In the genomic region with DNA sequence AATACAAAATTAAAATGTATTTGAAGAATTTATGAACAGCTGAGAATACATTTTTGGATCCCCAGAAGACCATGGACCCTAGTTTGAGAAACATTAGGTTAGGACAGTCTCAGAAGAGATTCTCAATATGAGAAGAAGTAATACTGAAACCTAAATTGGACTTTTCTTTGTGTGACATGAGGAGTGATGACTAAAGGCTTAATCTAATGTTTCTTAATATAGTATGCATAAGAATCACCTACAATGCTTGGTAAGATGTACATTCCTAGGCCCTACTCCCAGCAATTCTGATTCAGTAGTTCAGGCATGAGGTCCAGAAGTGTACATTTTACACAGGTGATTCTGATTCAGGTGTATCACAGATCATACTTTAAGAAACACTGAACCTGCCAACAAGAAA, we compare ENCODE assay signal across 17 cellular contexts. TPM values are rescaled to one million over a fixed set of nuclear protein-coding genes. Genes with fewer than 3 reads are reported as not detected.
DNase-seq lines count a peak whose midpoint lies in the region; ATAC-seq and TF ChIP-seq lines count a peak whose summit lies in the region.
"Had no signal": no experiment of that assay in that cellular context is flagged by ENCODE, and none has a peak within 500 bp of the region (broad histone marks: within the 10 kb centered on the region; RNA-seq: fewer than 3 reads in every experiment).

No MANE protein-coding gene starts in this region.

- H3K4me3 Mint-ChIP-seq in MCF 10A (ENCODE audit: unreplicated experiment), result no peak overlapping the region
- H3K4me3 Mint-ChIP-seq in activated naive CD8-positive, alpha-beta T cell, result peak overlapping the region; percentile 85
- peak overlapping the region; percentile 47 to 54 for H3K4me3 Mint-ChIP-seq in stimulated activated naive B cell treated with anti-CD40 and anti-IgM and Interleukin-4, amounts not matched to agents 10 μg/mL and 1 μg/mL and 100 μg/mL, for 72 hours
- H3K4me3 Mint-ChIP-seq: neural crest cell had no signal

- H3K4me2 ChIP-seq in mammary epithelial cell (ENCODE audit: insufficient read depth, low read depth, low read length), result no peak overlapping the region

- no peaks in the 10 kb centered on the region for H3K79me2 ChIP-seq in mammary epithelial cell (ENCODE audit: insufficient read depth, low read length)

- no peaks in the 10 kb centered on the region for H3K27me3 ChIP-seq in mammary epithelial cell (ENCODE audit: insufficient read depth, low read length)

- H3K4me1 Mint-ChIP-seq in MCF 10A (ENCODE audit: insufficient read depth, unreplicated experiment), result peaks cover 13% of the 10 kb centered on the region
- peaks cover 54% of the 10 kb centered on the region for H3K4me1 Mint-ChIP-seq in activated naive CD8-positive, alpha-beta T cell (ENCODE audit: low read depth)
- H3K4me1 Mint-ChIP-seq in stimulated activated naive B cell treated with anti-CD40 and anti-IgM and Interleukin-4, amounts not matched to agents 10 μg/mL and 1 μg/mL and 100 μg/mL, for 72 hours, result peaks cover 30 to 40% of the 10 kb centered on the region in 2 donors
- H3K4me1 Mint-ChIP-seq: neural crest cell had no signal

- CTCF ChIA-PET in mammary epithelial cell (lab: Charles Lee; ENCODE audit: low non-redundant PET), result no interaction called here
- CTCF ChIA-PET in MCF 10A (lab: Yijun Ruan, JAX), result no interaction called here

- ATAC-seq in HG02885 (IDR thresholded peaks at IDR 0.05; ENCODE audit: poor library complexity, unreplicated experiment), result peak; percentile 30
- peak in 1 of 2 donors; percentile 5 for ATAC-seq in stimulated activated naive B cell treated with anti-CD40 and anti-IgM and Interleukin-4, amounts not matched to agents 10 μg/mL and 1 μg/mL and 100 μg/mL, for 72 hours (replicated peaks)

- POLR2A ChIA-PET in MCF 10A (lab: Yijun Ruan, JAX), result interaction anchor here (1.2 kb wide), 1 partner anchor 32 kb away, joined by 5 read pairs; a partner anchor contains a TSS

- peak overlapping the region; percentile 12 for H2AFZ ChIP-seq in mammary epithelial cell (ENCODE audit: low read depth, low read length)

- TF ChIP-seq CTCF in mammary epithelial cell (conservative IDR thresholded peaks at IDR 0.05 in 1 of 2, IDR thresholded peaks at IDR 0.05 in 1 of 2; ENCODE audit: extremely low read depth in 1 of 2, insufficient read depth in 1 of 2, low read depth in 1 of 2, low read length in 2 of 2) (no peak), MCF 10A (IDR thresholded peaks at IDR 0.05; ENCODE audit: unreplicated experiment) (no peak)

- no peak overlapping the region for H3K27ac ChIP-seq in mammary epithelial cell (ENCODE audit: insufficient read depth, low read depth, low read length)

- peaks cover 17% of the 10 kb centered on the region for H3K27me3 Mint-ChIP-seq in MCF 10A (ENCODE audit: insufficient read depth, unreplicated experiment)
- H3K27me3 Mint-ChIP-seq in activated naive CD8-positive, alpha-beta T cell, result no peaks in the 10 kb centered on the region
- H3K27me3 Mint-ChIP-seq in stimulated activated naive B cell treated with anti-CD40 and anti-IgM and Interleukin-4, amounts not matched to agents 10 μg/mL and 1 μg/mL and 100 μg/mL, for 72 hours, result no peaks in the 10 kb centered on the region

- in situ Hi-C loops in mammary epithelial cell (cut with MboI; ENCODE audit: low sequenced_read_pairs in 2 of 2), result no loop called here

- no TSS peak for BruUV-seq in mammary epithelial cell (replicated peaks; lab: Mats Ljungman, UMichigan)
- BruUV-seq in MCF 10A (replicated peaks; lab: Mats Ljungman, UMichigan), result no TSS peak

- H3K9ac ChIP-seq in mammary epithelial cell (ENCODE audit: insufficient read depth, low read length), result no peak overlapping the region

- peaks cover 40% of the 10 kb centered on the region for H3K4me1 ChIP-seq in mammary epithelial cell (ENCODE audit: insufficient read depth, low read length)
- H3K4me1 ChIP-seq: HAP-1 had no signal

- no peaks in the 10 kb centered on the region for H3K36me3 ChIP-seq in mammary epithelial cell (ENCODE audit: insufficient read depth, low read length)
- H3K36me3 ChIP-seq: HAP-1 had no signal

- dilution Hi-C loops in mammary epithelial cell (cut with HindIII; ENCODE audit: low sequenced_read_pairs), result no loop called here

- no peaks in the 10 kb centered on the region for H3K9me3 Mint-ChIP-seq in MCF 10A (ENCODE audit: unreplicated experiment)
- H3K9me3 Mint-ChIP-seq in activated naive CD8-positive, alpha-beta T cell (ENCODE audit: low read depth), result no peaks in the 10 kb centered on the region
- no peaks in the 10 kb centered on the region for H3K9me3 Mint-ChIP-seq in stimulated activated naive B cell treated with anti-CD40 and anti-IgM and Interleukin-4, amounts not matched to agents 10 μg/mL and 1 μg/mL and 100 μg/mL, for 72 hours
- H3K9me3 Mint-ChIP-seq: neural crest cell had no signal

- H3K4me3 ChIP-seq in mammary epithelial cell (replicated peaks in 1 of 3; ENCODE audit: insufficient read depth in 1 of 3, low read depth in 2 of 3, low read length in 3 of 3), result no peak overlapping the region
- H3K4me3 ChIP-seq: HAP-1 had no signal

- H3K27ac Mint-ChIP-seq in MCF 10A (ENCODE audit: low read depth, unreplicated experiment), result no peak overlapping the region
- H3K27ac Mint-ChIP-seq in activated naive CD8-positive, alpha-beta T cell, result peak overlapping the region; percentile 98
- peak overlapping the region; percentile 92 for H3K27ac Mint-ChIP-seq in stimulated activated naive B cell treated with anti-CD40 and anti-IgM and Interleukin-4, amounts not matched to agents 10 μg/mL and 1 μg/mL and 100 μg/mL, for 72 hours

- H3K9me3 ChIP-seq in mammary epithelial cell (replicated peaks; ENCODE audit: insufficient read depth, low read length), result no peaks in the 10 kb centered on the region
- H3K9me3 ChIP-seq: HAP-1 had no signal

- DNase-seq in mammary epithelial cell (peak; percentile 50), MCF 10A (ENCODE audit: unreplicated experiment) (no peak), iPS-NIHi7 (ENCODE audit: extremely low spot score) (no peak), cerebellar cortex (ENCODE audit: low spot score) (no peak), anterior cingulate cortex (lab: John Stamatoyannopoulos, UW) (no peak)
- no peak for DNase-seq in stimulated activated naive B cell treated with anti-CD40 and anti-IgM and Interleukin-4, amounts not matched to agents 10 μg/mL and 1 μg/mL and 100 μg/mL, for 72 hours
- DNase-seq: activated CD8-positive, alpha-beta memory T cell treated with anti-CD3 and anti-CD28 coated beads, Interleukin-2, amount 50 U/mL, for 4 hours; DMS 273 treated with DMSO at 0.1 percent for 48 hours; IMR-90; NCI-H2029; NCI-H524 treated with DMSO at 0.1 percent for 48 hours; OCI-M1; stimulated activated CD4-positive, alpha-beta T cell treated with anti-CD3 and anti-CD28 coated beads, Interleukin-15, amount 100 ng/mL, for 24 hours had no signal

- no peaks in the 10 kb centered on the region for H4K20me1 ChIP-seq in mammary epithelial cell (ENCODE audit: insufficient read depth, low read length)

- no peaks in the 10 kb centered on the region for H3K36me3 Mint-ChIP-seq in MCF 10A (ENCODE audit: insufficient read depth, unreplicated experiment)
- no peaks in the 10 kb centered on the region for H3K36me3 Mint-ChIP-seq in activated naive CD8-positive, alpha-beta T cell
- H3K36me3 Mint-ChIP-seq in stimulated activated naive B cell treated with anti-CD40 and anti-IgM and Interleukin-4, amounts not matched to agents 10 μg/mL and 1 μg/mL and 100 μg/mL, for 72 hours, result no peaks in the 10 kb centered on the region

- intact Hi-C loops in mammary epithelial cell (cut with micrococcal nuclease), result no loop called here
- intact Hi-C loops in MCF 10A (cut with micrococcal nuclease), result no loop called here

RNA-seq across cellular contexts. Expression of a gene that starts 31.6 kb away (rescaled TPM):
- total RNA-seq in mammary epithelial cell, result 100 to 1,000 TPM; 169 to 235 TPM
- polyA plus RNA-seq in mammary epithelial cell, result 76.2 TPM
- 612 TPM for polyA minus RNA-seq in mammary epithelial cell
- total RNA-seq in MCF 10A (2022), result 274 TPM in 2 replicates
